ENCODE assay signal across 8 cellular contexts in the genomic region with DNA sequence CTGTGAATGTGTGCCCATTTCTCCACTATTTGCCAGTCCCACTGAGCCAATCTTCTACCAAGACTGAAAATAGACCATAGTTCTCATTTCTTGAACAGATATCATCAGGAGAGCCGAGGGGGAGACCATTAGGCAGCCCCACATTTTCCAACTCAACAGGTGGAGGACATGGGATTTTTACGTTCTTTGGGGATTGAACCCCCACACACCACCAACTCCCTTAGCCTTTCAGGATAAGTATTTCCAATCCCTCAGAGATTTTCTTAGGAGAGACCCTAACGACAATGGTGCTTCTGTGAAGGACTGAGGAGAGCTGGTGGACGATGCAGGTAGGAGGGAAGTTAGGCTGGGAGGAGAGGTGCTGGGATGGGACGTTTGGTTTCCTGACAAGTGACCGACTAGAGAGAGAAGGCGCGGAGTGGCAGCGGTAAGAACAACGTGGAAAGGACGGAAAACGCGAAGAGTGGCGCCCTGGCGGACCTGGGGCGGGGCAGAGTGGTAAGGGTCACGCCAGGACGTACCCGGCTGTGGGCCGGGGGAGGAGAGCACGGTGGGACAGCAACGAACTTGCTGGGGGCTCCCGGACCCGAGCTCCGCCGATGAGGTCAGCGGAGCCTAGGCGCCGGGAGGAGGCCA. TPM values are rescaled to one million over a fixed set of nuclear protein-coding genes. Genes with fewer than 3 reads are reported as not detected.
DNase-seq lines count a peak whose midpoint lies in the region; ATAC-seq and TF ChIP-seq lines count a peak whose summit lies in the region.

No MANE protein-coding gene starts in this region.

- 0 out of 2 replicates have a peak, but pooled peaks cover 4% of the 10 kb centered on the region for H3K36me3 ChIP-seq in SJSA1
- H3K36me3 ChIP-seq in fibroblast of lung (ENCODE audit: control insufficient read depth, insufficient read depth, low read length): no peaks in the 10 kb centered on the region

- H4K20me1 ChIP-seq in fibroblast of lung (ENCODE audit: control insufficient read depth, extremely low read depth, insufficient read depth, low read length): no peaks in the 10 kb centered on the region

- H3K9me3 ChIP-seq in SJSA1 (replicated peaks): no peaks in the 10 kb centered on the region
- H3K9me3 ChIP-seq in fibroblast of lung (ENCODE audit: control insufficient read depth, insufficient read depth, low read depth, low read length): no peaks in the 10 kb centered on the region

- peaks cover 28% of the 10 kb centered on the region for H3K36me3 Mint-ChIP-seq in Calu3 (ENCODE audit: insufficient read depth, unreplicated experiment)
- no peaks in the 10 kb centered on the region for H3K36me3 Mint-ChIP-seq in osteocyte (ENCODE audit: unreplicated experiment)

- no TSS peak for BruUV-seq in Calu3 (replicated peaks; lab: Mats Ljungman, UMichigan)

- H3K79me2 ChIP-seq in fibroblast of lung (ENCODE audit: control insufficient read depth, insufficient read depth, low read length): no peaks in the 10 kb centered on the region

- H3K27ac ChIP-seq in SJSA1: no peak overlapping the region
- no peak overlapping the region for H3K27ac ChIP-seq in fibroblast of lung (ENCODE audit: insufficient read depth, low read length)

- H3K27me3 ChIP-seq in SJSA1 (replicated peaks) (peaks cover 55% of the 10 kb centered on the region), fibroblast of lung (ENCODE audit: control insufficient read depth, insufficient read depth, low read length) (peaks cover 5% of the 10 kb centered on the region)

- no peak for ATAC-seq in GM21390 (IDR thresholded peaks at IDR 0.05; ENCODE audit: unreplicated experiment)

- H3K4me1 ChIP-seq in SJSA1 (replicated peaks): peaks cover 18% of the 10 kb centered on the region
- peaks cover 9% of the 10 kb centered on the region for H3K4me1 ChIP-seq in fibroblast of lung (ENCODE audit: control insufficient read depth, extremely low read depth, insufficient read depth, low read length)

- DNase-seq in Calu3 (no peak), SJSA1 (ENCODE audit: low read depth in 1 of 2, low spot score in 2 of 2) (no peak), fibroblast of lung (ENCODE audit: low read depth in 2 of 2) (no peak), osteocyte (ENCODE audit: extremely low spot score, unreplicated experiment) (no peak), NCI-H187 treated with DMSO at 0.1 percent for 48 hours (lab: John Stamatoyannopoulos, UW) (no peak), GDM1 (lab: John Stamatoyannopoulos, UW) (no peak)
- no peak for DNase-seq in central memory CD4-positive, alpha-beta T cell

- H3K27ac Mint-ChIP-seq in Calu3 (ENCODE audit: unreplicated experiment) (peak overlapping the region; percentile 37), osteocyte (ENCODE audit: unreplicated experiment) (peak overlapping the region; percentile 88)

- H3K9ac ChIP-seq in fibroblast of lung (ENCODE audit: insufficient read depth, low read length): peak overlapping the region; percentile 13

- no peaks in the 10 kb centered on the region for H3K9me3 Mint-ChIP-seq in Calu3 (ENCODE audit: low read depth, unreplicated experiment)
- no peaks in the 10 kb centered on the region for H3K9me3 Mint-ChIP-seq in osteocyte (ENCODE audit: unreplicated experiment)

- intact Hi-C loops in Calu3 (cut with micrococcal nuclease; ENCODE audit: unreplicated experiment): loop anchor here (5.0 to 10.0 kb wide), 3 partner anchors 239 to 821 kb away; no protein-coding TSS in a partner anchor

- H3K4me3 ChIP-seq in SJSA1 (peak overlapping the region; percentile 48), fibroblast of lung (replicated peaks in 1 of 4; ENCODE audit: control extremely low read depth in 1 of 4, insufficient read depth in 1 of 4, low read depth in 3 of 4, low read length in 4 of 4) (peak overlapping the region; percentile 26 to 57 (median 48))

- H3K4me1 Mint-ChIP-seq in Calu3 (ENCODE audit: low read depth, unreplicated experiment): peaks cover 23% of the 10 kb centered on the region
- H3K4me1 Mint-ChIP-seq in osteocyte (ENCODE audit: unreplicated experiment): peaks cover 21% of the 10 kb centered on the region

- H2AFZ ChIP-seq in fibroblast of lung (ENCODE audit: low read length): peak overlapping the region; percentile 83

- H3K27me3 Mint-ChIP-seq in Calu3 (ENCODE audit: unreplicated experiment): peaks cover 30% of the 10 kb centered on the region
- H3K27me3 Mint-ChIP-seq in osteocyte (ENCODE audit: unreplicated experiment): no peaks in the 10 kb centered on the region

- peak overlapping the region; percentile 80 for H3K4me3 Mint-ChIP-seq in Calu3 (ENCODE audit: low read depth, unreplicated experiment)
- peak overlapping the region; percentile 83 for H3K4me3 Mint-ChIP-seq in osteocyte (ENCODE audit: unreplicated experiment)

- CTCF ChIA-PET in Calu3 (lab: Charles Lee): interaction anchor here (0.6 to 0.7 kb wide), 3 partner anchors 14 to 1176 kb away, joined by 3 to 6 read pairs (median 4); no protein-coding TSS in a partner anchor

- no peak for TF ChIP-seq CTCF in Calu3 (IDR thresholded peaks at IDR 0.05; ENCODE audit: unreplicated experiment)
- TF ChIP-seq CTCF in fibroblast of lung (conservative IDR thresholded peaks at IDR 0.05 in 1 of 2, IDR thresholded peaks at IDR 0.05 in 1 of 2; ENCODE audit: low read depth in 1 of 2, low read length in 2 of 2): no peak
- TF ChIP-seq CTCF in osteocyte (IDR thresholded peaks at IDR 0.05): no peak

- H3K4me2 ChIP-seq in fibroblast of lung (ENCODE audit: extremely low read depth, insufficient read depth, low read length): peak overlapping the region; percentile 71

RNA-seq across cellular contexts. Expression of a gene that starts 0.7 kb away (rescaled TPM):
- 1.1 and 1.5 TPM in 2 replicates for total RNA-seq in Calu3 (2022)
- 0.03 and 0.24 TPM in 2 replicates for total RNA-seq in SJSA1 (2014; rRNA removed; shearing (Covaris generic))
- 0.99 and 1.3 TPM in 2 replicates for total RNA-seq in fibroblast of lung
- polyA plus RNA-seq in fibroblast of lung: 0.51 and 0.76 TPM in 2 replicates
- polyA plus RNA-seq in fibroblast of lung (2012): 0.61 and 0.76 TPM in 2 replicates
- 0.55 TPM in 1 of 2 replicates, not detected in the other for polyA minus RNA-seq in fibroblast of lung (ENCODE audit: low replicate concordance)
- total RNA-seq in osteocyte: 19.7 and 22.0 TPM in 2 replicates
